In genomic region chr1:13820456-13820855, GRCh38 we compare ENCODE assay signal across 32 cellular contexts.
"Had no signal": no experiment of that assay in that cellular context is flagged by ENCODE, and none has a peak within 500 bp of the region (broad histone marks: within the 10 kb centered on the region; RNA-seq: fewer than 3 reads in every experiment).

No MANE protein-coding gene starts in this region.

- H3K27me3 Mint-ChIP-seq: activated CD4-positive, alpha-beta T cell treated with anti-CD3 and anti-CD28 coated beads for 36 hours; activated CD4-positive, alpha-beta T cell treated with anti-CD3 and anti-CD28 coated beads, Interleukin-2, amount 10 ng/mL, durations not matched to agents 7 days and 5 days; activated naive CD4-positive, alpha-beta T cell treated with anti-CD3 and anti-CD28 coated beads, Interleukin-2, amount 10 ng/mL, durations not matched to agents 7 days and 5 days; activated naive CD8-positive, alpha-beta T cell had no signal

- H3K4me1 ChIP-seq: Peyer's patch, SJSA1 had no signal

- H3K36me3 ChIP-seq: brain microvascular endothelial cell, MG63, SJSA1 had no signal

- H3K4me3 Mint-ChIP-seq: activated CD4-positive, alpha-beta T cell treated with anti-CD3 and anti-CD28 coated beads for 36 hours; activated CD4-positive, alpha-beta T cell treated with anti-CD3 and anti-CD28 coated beads, Interleukin-2, amount 10 ng/mL, durations not matched to agents 7 days and 5 days; activated CD8-positive, alpha-beta T cell treated with anti-CD3 and anti-CD28 coated beads, Interleukin-2, amount 10 ng/mL, durations not matched to agents 7 days and 5 days; activated naive CD4-positive, alpha-beta T cell treated with anti-CD3 and anti-CD28 coated beads, Interleukin-2, amount 10 ng/mL, durations not matched to agents 7 days and 5 days; activated naive CD8-positive, alpha-beta T cell had no signal

- H3K27me3 ChIP-seq: brain microvascular endothelial cell, MG63, Peyer's patch, SJSA1 had no signal

- H3K4me1 Mint-ChIP-seq: activated CD4-positive, alpha-beta T cell treated with anti-CD3 and anti-CD28 coated beads for 36 hours; activated CD4-positive, alpha-beta T cell treated with anti-CD3 and anti-CD28 coated beads, Interleukin-2, amount 10 ng/mL, durations not matched to agents 7 days and 5 days; activated naive CD4-positive, alpha-beta T cell treated with anti-CD3 and anti-CD28 coated beads, Interleukin-2, amount 10 ng/mL, durations not matched to agents 7 days and 5 days had no signal

- H3K36me3 Mint-ChIP-seq: activated naive CD4-positive, alpha-beta T cell treated with anti-CD3 and anti-CD28 coated beads, Interleukin-2, amount 10 ng/mL, durations not matched to agents 7 days and 5 days had no signal

- H3K9me3 Mint-ChIP-seq: activated CD4-positive, alpha-beta T cell treated with anti-CD3 and anti-CD28 coated beads, Interleukin-2, amount 10 ng/mL, durations not matched to agents 7 days and 5 days; activated naive CD4-positive, alpha-beta T cell treated with anti-CD3 and anti-CD28 coated beads, Interleukin-2, amount 10 ng/mL, durations not matched to agents 7 days and 5 days had no signal

- H3K9ac ChIP-seq: SK-N-SH had no signal

- H3K4me3 ChIP-seq: MG63, Peyer's patch, SJSA1 had no signal

- H3K27ac Mint-ChIP-seq: activated CD4-positive, alpha-beta T cell treated with anti-CD3 and anti-CD28 coated beads for 36 hours; activated CD4-positive, alpha-beta T cell treated with anti-CD3 and anti-CD28 coated beads, Interleukin-2, amount 10 ng/mL, durations not matched to agents 7 days and 5 days; activated CD8-positive, alpha-beta T cell treated with anti-CD3 and anti-CD28 coated beads, Interleukin-2, amount 10 ng/mL, durations not matched to agents 7 days and 5 days; activated naive CD4-positive, alpha-beta T cell treated with anti-CD3 and anti-CD28 coated beads, Interleukin-2, amount 10 ng/mL, durations not matched to agents 7 days and 5 days; activated naive CD8-positive, alpha-beta T cell had no signal

- H3K9me3 ChIP-seq: MG63, Peyer's patch, SJSA1, SK-N-SH had no signal

- H3K27ac ChIP-seq: brain microvascular endothelial cell, Peyer's patch, SJSA1 had no signal

- ATAC-seq: activated CD4-positive, CD25-positive, alpha-beta regulatory T cell treated with anti-CD3 and anti-CD28 coated beads, Interleukin-2, amount 50 U/mL, for 24 hours; activated CD8-positive, alpha-beta T cell treated with anti-CD3 and anti-CD28 coated beads, Interleukin-2, amount 10 ng/mL, durations not matched to agents 7 days and 5 days; PC-3 had no signal

- H3K4me2 ChIP-seq: SK-N-SH had no signal

- DNase-seq: activated CD4-positive, alpha-beta T cell treated with anti-CD3 and anti-CD28 coated beads for 36 hours; activated CD4-positive, alpha-beta T cell treated with anti-CD3 and anti-CD28 coated beads, Interleukin-2, amount 10 ng/mL, durations not matched to agents 7 days and 5 days; activated CD4-positive, alpha-beta T cell treated with anti-CD3 and anti-CD28 coated beads, Interleukin-2, amount 50 U/mL, for 48 hours; activated CD8-positive, alpha-beta T cell treated with anti-CD3 and anti-CD28 coated beads, Interleukin-2, amount 10 ng/mL, durations not matched to agents 7 days and 5 days; activated effector memory CD4-positive, alpha-beta T cell treated with Interleukin-2 at 50 U/mL for 16 hours; activated naive CD4-positive, alpha-beta T cell treated with anti-CD3 and anti-CD28 coated beads, Interleukin-2, amount 10 ng/mL, durations not matched to agents 7 days and 5 days; activated T-cell treated with anti-CD3 and anti-CD28 coated beads, Interleukin-2, amount 50 U/mL, for 48 hours; amniotic stem cell; aorta; brain microvascular endothelial cell; central memory CD4-positive, alpha-beta T cell; Kasumi-1; KBM-7; MG63; NCI-H1048; NCI-H1105 treated with DMSO at 0.1 percent for 48 hours; NCI-H1436; NCI-H1694; NCI-H1930; NCI-H2081 treated with DMSO at 0.1 percent for 48 hours; NCI-H345; NCI-H524 treated with DMSO at 0.1 percent for 48 hours; PC-3; RPMI8226; SHP77 treated with DMSO at 0.1 percent for 48 hours; SK-N-SH; T-helper 1 cell; T-helper 2 cell had no signal
